ENCODE assay signal across 18 cellular contexts in the genomic region with DNA sequence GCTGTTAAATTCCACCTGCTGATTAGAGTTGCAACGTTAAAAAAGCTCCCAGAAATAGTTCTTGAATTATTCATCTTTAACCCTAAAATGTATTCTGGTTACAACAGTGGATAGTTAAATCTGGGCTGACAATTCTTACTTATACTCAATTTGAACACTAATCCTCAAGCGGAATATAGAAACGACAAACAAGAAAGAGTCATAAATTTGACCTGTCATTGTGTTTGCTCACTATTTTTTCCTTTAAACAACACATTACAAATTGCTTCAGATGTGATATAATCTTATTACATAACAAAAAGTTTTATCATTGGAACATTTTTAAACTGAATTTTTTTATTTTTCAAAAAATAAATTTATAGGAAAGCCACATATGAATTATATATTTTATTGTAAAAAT.
DNase-seq lines count a peak whose midpoint lies in the region; ATAC-seq, FAIRE-seq and TF ChIP-seq lines count a peak whose summit lies in the region.
"Had no signal": no experiment of that assay in that cellular context is flagged by ENCODE, and none has a peak within 500 bp of the region (broad histone marks: within the 10 kb centered on the region; RNA-seq: fewer than 3 reads in every experiment).

No MANE protein-coding gene starts in this region.

- DNase-seq in HEK293T (ENCODE audit: extremely low spot score) (no peak), endothelial cell of umbilical vein (ENCODE audit: low read depth, low spot score) (no peak), small intestine (no peak), left colon (no peak)
- no peak for DNase-seq in activated naive CD4-positive, alpha-beta T cell treated with anti-CD3 and anti-CD28 coated beads, Interleukin-2, amount 10 ng/mL, durations not matched to agents 7 days and 5 days
- DNase-seq: C1 segment of cervical spinal cord; Calu3; CD4-positive, alpha-beta memory T cell; COR-L47; DMS53; DMS79 treated with DMSO at 0.1 percent for 48 hours; GM23248; H7; HCEC 1CT; HFFc6 had no signal

- H3K36me3 Mint-ChIP-seq in activated naive CD4-positive, alpha-beta T cell treated with anti-CD3 and anti-CD28 coated beads, Interleukin-2, amount 10 ng/mL, durations not matched to agents 7 days and 5 days, result no peaks in the 10 kb centered on the region
- H3K36me3 Mint-ChIP-seq: CD4-positive, alpha-beta memory T cell had no signal

- no peak overlapping the region for H3K27ac Mint-ChIP-seq in activated naive CD4-positive, alpha-beta T cell treated with anti-CD3 and anti-CD28 coated beads, Interleukin-2, amount 10 ng/mL, durations not matched to agents 7 days and 5 days
- H3K27ac Mint-ChIP-seq: CD4-positive, alpha-beta memory T cell; HFFc6 had no signal

- H3K4me1 Mint-ChIP-seq in activated naive CD4-positive, alpha-beta T cell treated with anti-CD3 and anti-CD28 coated beads, Interleukin-2, amount 10 ng/mL, durations not matched to agents 7 days and 5 days, result no peaks in the 10 kb centered on the region
- H3K4me1 Mint-ChIP-seq: CD4-positive, alpha-beta memory T cell had no signal

- BruUV-seq in endothelial cell of umbilical vein (replicated peaks; lab: Mats Ljungman, UMichigan), result no TSS peak

- H3K27me3 ChIP-seq in endothelial cell of umbilical vein (ENCODE audit: control insufficient read depth in 2 of 2, insufficient read depth in 2 of 2, low read length in 2 of 2), result peaks cover 0 to 3% of the 10 kb centered on the region in 2 experiments
- peaks cover 0 to 1% of the 10 kb centered on the region in 2 donors for H3K27me3 ChIP-seq in small intestine (ENCODE audit: control insufficient read depth in 2 of 2, insufficient read depth in 2 of 2, low read length in 2 of 2)

- intact Hi-C loops in endothelial cell of umbilical vein (cut with micrococcal nuclease) (loop anchor here (10.0 kb wide), 1 partner anchor 893 kb away; no protein-coding TSS in a partner anchor), left colon (cut with DNase I, micrococcal nuclease) (loop anchor here in 1 of 2 donors (10.0 kb wide), 1 partner anchor 1053 kb away; a partner anchor contains a TSS)

- no peaks in the 10 kb centered on the region for H3K79me2 ChIP-seq in endothelial cell of umbilical vein (ENCODE audit: control insufficient read depth, insufficient read depth, low read length)

- H3K27me3 Mint-ChIP-seq in activated naive CD4-positive, alpha-beta T cell treated with anti-CD3 and anti-CD28 coated beads, Interleukin-2, amount 10 ng/mL, durations not matched to agents 7 days and 5 days, result no peaks in the 10 kb centered on the region
- H3K27me3 Mint-ChIP-seq: CD4-positive, alpha-beta memory T cell had no signal

- H3K4me1 ChIP-seq in endothelial cell of umbilical vein (ENCODE audit: control insufficient read depth, extremely low read depth, insufficient read depth, low read length) (no peaks in the 10 kb centered on the region), small intestine (ENCODE audit: control insufficient read depth in 2 of 2, insufficient read depth in 1 of 2, low read depth in 1 of 2, low read length in 1 of 2) (no peaks in the 10 kb centered on the region)

- H3K4me3 Mint-ChIP-seq in activated naive CD4-positive, alpha-beta T cell treated with anti-CD3 and anti-CD28 coated beads, Interleukin-2, amount 10 ng/mL, durations not matched to agents 7 days and 5 days, result no peak overlapping the region
- H3K4me3 Mint-ChIP-seq: HFFc6 had no signal

- WGBS in small intestine, 3 donors, result 35 to 46% (median 37%) methylated on average over 3 of the region's 3 CpGs

- FAIRE-seq in endothelial cell of umbilical vein (lab: Jason Lieb, UNC) (peak; percentile 56), small intestine (lab: Jason Lieb, UNC) (peak; percentile 85)
- FAIRE-seq: GM12892, H1 had no signal

- H3K4me2 ChIP-seq in endothelial cell of umbilical vein (ENCODE audit: insufficient read depth, low read length), result no peak overlapping the region

- H3K9me1 ChIP-seq in endothelial cell of umbilical vein (replicated peaks; ENCODE audit: control insufficient read depth, extremely low read depth, insufficient read depth, low read length), result no peaks in the 10 kb centered on the region

- H3K9me3 Mint-ChIP-seq in activated naive CD4-positive, alpha-beta T cell treated with anti-CD3 and anti-CD28 coated beads, Interleukin-2, amount 10 ng/mL, durations not matched to agents 7 days and 5 days, result no peaks in the 10 kb centered on the region
- H3K9me3 Mint-ChIP-seq: CD4-positive, alpha-beta memory T cell; HFFc6 had no signal

- ATAC-seq in HG02840 (IDR thresholded peaks at IDR 0.05; ENCODE audit: low FRiP score, unreplicated experiment), result no peak
- no peak for ATAC-seq in left colon

- H3K9me3 ChIP-seq in endothelial cell of umbilical vein (replicated peaks; ENCODE audit: control insufficient read depth, insufficient read depth, low read length), result no peaks in the 10 kb centered on the region
- no peaks in the 10 kb centered on the region for H3K9me3 ChIP-seq in small intestine (ENCODE audit: control insufficient read depth, low read depth)

- no peak for TF ChIP-seq POLR2A in endothelial cell of umbilical vein (IDR thresholded peaks at IDR 0.05; ENCODE audit: low read depth, low read length)

- no peak overlapping the region for H2AFZ ChIP-seq in endothelial cell of umbilical vein (ENCODE audit: low read depth, low read length)

- TF ChIP-seq CTCF in endothelial cell of umbilical vein (IDR thresholded peaks at IDR 0.05; ENCODE audit: extremely low read depth in 1 of 2, insufficient read depth in 1 of 2, low read depth in 1 of 2, low read length in 2 of 2), result no peak

- no peaks in the 10 kb centered on the region for H3K36me3 ChIP-seq in endothelial cell of umbilical vein (ENCODE audit: control insufficient read depth in 2 of 2, extremely low read depth in 1 of 2, insufficient read depth in 2 of 2, low read length in 2 of 2)
- H3K36me3 ChIP-seq in small intestine (ENCODE audit: control insufficient read depth in 2 of 2, insufficient read depth in 2 of 2, low read length in 2 of 2), result no peaks in the 10 kb centered on the region

- H3K4me3 ChIP-seq in endothelial cell of umbilical vein (replicated peaks in 1 of 3; ENCODE audit: insufficient read depth in 1 of 3, low read depth in 1 of 3, low read length in 3 of 3) (no peak overlapping the region), small intestine (ENCODE audit: low read depth in 1 of 2, low read length in 2 of 2) (no peak overlapping the region)
- H3K4me3 ChIP-seq: GM23248 had no signal

- no peaks in the 10 kb centered on the region for H4K20me1 ChIP-seq in endothelial cell of umbilical vein (replicated peaks; ENCODE audit: control insufficient read depth, extremely low read depth, insufficient read depth, low read length)

- no peak overlapping the region for H3K9ac ChIP-seq in endothelial cell of umbilical vein (replicated peaks; ENCODE audit: extremely low read depth, insufficient read depth, low read length)
- H3K9ac ChIP-seq: GM23248 had no signal

- CTCF ChIA-PET in HEK293T (lab: Yijun Ruan, JAX), result no interaction called here
- CTCF ChIA-PET in endothelial cell of umbilical vein (lab: Charles Lee), result interaction anchor here (0.6 to 1.4 kb wide), 6 partner anchors 8 to 334 kb away, joined by 3 to 4 read pairs (median 3); no protein-coding TSS in a partner anchor
- CTCF ChIA-PET in activated naive CD4-positive, alpha-beta T cell treated with anti-CD3 and anti-CD28 coated beads, Interleukin-2, amount 10 ng/mL, durations not matched to agents 7 days and 5 days (lab: Charles Lee), result interaction anchor here (1.2 kb wide), 1 partner anchor 334 kb away, joined by 4 read pairs; no protein-coding TSS in a partner anchor

- H3K27ac ChIP-seq in endothelial cell of umbilical vein (ENCODE audit: insufficient read depth, low read depth, low read length) (no peak overlapping the region), small intestine (ENCODE audit: low read depth in 1 of 2, low read length in 1 of 2) (no peak overlapping the region)
- H3K27ac ChIP-seq: GM23248 had no signal

- POLR2A ChIA-PET in HEK293T (lab: Yijun Ruan, JAX), result no interaction called here
- POLR2A ChIA-PET in endothelial cell of umbilical vein (lab: Charles Lee), result no interaction called here

- dilution Hi-C loops in endothelial cell of umbilical vein (cut with MboI; ENCODE audit: extremely low pct_ligation_motif_present, low sequenced_read_pairs), result loop anchor here (25.0 kb wide), 1 partner anchor 255 kb away; no protein-coding TSS in a partner anchor

TF ChIP-seq in HEK293T, 16 proteins besides CTCF, POLR2A, EP300 and RAD21:
- no peak for TF ChIP-seq BHLHE40 (IDR thresholded peaks at IDR 0.05; ENCODE audit: borderline replicate concordance)
- TF ChIP-seq, protein P1, sequence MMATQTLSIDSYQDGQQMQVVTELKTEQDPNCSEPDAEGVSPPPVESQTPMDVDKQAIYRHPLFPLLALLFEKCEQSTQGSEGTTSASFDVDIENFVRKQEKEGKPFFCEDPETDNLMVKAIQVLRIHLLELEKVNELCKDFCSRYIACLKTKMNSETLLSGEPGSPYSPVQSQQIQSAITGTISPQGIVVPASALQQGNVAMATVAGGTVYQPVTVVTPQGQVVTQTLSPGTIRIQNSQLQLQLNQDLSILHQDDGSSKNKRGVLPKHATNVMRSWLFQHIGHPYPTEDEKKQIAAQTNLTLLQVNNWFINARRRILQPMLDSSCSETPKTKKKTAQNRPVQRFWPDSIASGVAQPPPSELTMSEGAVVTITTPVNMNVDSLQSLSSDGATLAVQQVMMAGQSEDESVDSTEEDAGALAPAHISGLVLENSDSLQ (IDR thresholded peaks at IDR 0.05), result peak; percentile 71
TF ChIP-seq in HEK293T: peak in this region for 1.

TF ChIP-seq in endothelial cell of umbilical vein, 7 proteins besides CTCF, POLR2A, EP300 and RAD21:
- TF ChIP-seq JUN (IDR thresholded peaks at IDR 0.05; ENCODE audit: borderline replicate concordance, insufficient read depth, insufficient read length, low read depth) (no peak), POLR2AphosphoS5 (IDR thresholded peaks at IDR 0.05; ENCODE audit: insufficient read depth, low read depth, low read length) (no peak), FOS (IDR thresholded peaks at IDR 0.05; ENCODE audit: borderline replicate concordance, insufficient read depth, low read length) (no peak), GATA2 (IDR thresholded peaks at IDR 0.05; ENCODE audit: insufficient read depth, insufficient read length, low read depth, low read length) (no peak), EZH2 (IDR thresholded peaks at IDR 0.05; ENCODE audit: borderline replicate concordance, low read depth, low read length, severe bottlenecking) (no peak), MYC (IDR thresholded peaks at IDR 0.05; ENCODE audit: low read depth, low read length) (no peak)
- TF ChIP-seq, protein P2, sequence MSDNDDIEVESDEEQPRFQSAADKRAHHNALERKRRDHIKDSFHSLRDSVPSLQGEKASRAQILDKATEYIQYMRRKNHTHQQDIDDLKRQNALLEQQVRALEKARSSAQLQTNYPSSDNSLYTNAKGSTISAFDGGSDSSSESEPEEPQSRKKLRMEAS (IDR thresholded peaks at IDR 0.05; ENCODE audit: insufficient read depth, insufficient read length), result no peak
TF ChIP-seq in endothelial cell of umbilical vein: peak in this region for 0.
